ENCODE assay signal across 8 cellular contexts in genomic region chr9:129174724-129175514, GRCh38. TPM values are rescaled to one million over a fixed set of nuclear protein-coding genes. Genes with fewer than 3 reads are reported as not detected.
DNase-seq lines count a peak whose midpoint lies in the region; ATAC-seq and TF ChIP-seq lines count a peak whose summit lies in the region.

No MANE protein-coding gene starts in this region.

- in situ Hi-C loops in mammary epithelial cell (cut with MboI; ENCODE audit: low sequenced_read_pairs in 2 of 2), result loop anchor here in 1 of 2 donors (5.0 to 10.0 kb wide), 2 partner anchors 157 to 440 kb away; no protein-coding TSS in a partner anchor

- no peaks in the 10 kb centered on the region for H3K9me2 ChIP-seq in SK-N-SH

- H3K36me3 ChIP-seq in SK-N-SH (replicated peaks in 1 of 2; ENCODE audit: control insufficient read depth in 1 of 2, insufficient read depth in 2 of 2, low read length in 1 of 2) (peaks cover 0 to 10% of the 10 kb centered on the region in 2 experiments), mammary epithelial cell (ENCODE audit: insufficient read depth, low read length) (no peaks in the 10 kb centered on the region)

- TF ChIP-seq EP300 in SK-N-SH (IDR thresholded peaks at IDR 0.05; ENCODE audit: borderline replicate concordance in 1 of 2, low read depth in 1 of 2, low read length in 1 of 2), result no peak; a peak in 1 of 4 replicates

- POLR2A ChIA-PET in SK-N-SH (lab: Yijun Ruan, JAX), result interaction anchor here (0.6 to 2.4 kb wide), 14 partner anchors 10 to 434 kb away, joined by 3 to 21 read pairs (median 6); no protein-coding TSS in a partner anchor

- H3K9me3 ChIP-seq in SK-N-SH, result no peaks in the 10 kb centered on the region
- no peaks in the 10 kb centered on the region for H3K9me3 ChIP-seq in mammary epithelial cell (replicated peaks; ENCODE audit: insufficient read depth, low read length)

- H3K9ac ChIP-seq in SK-N-SH (peak overlapping the region; percentile 99), mammary epithelial cell (ENCODE audit: insufficient read depth, low read length) (peak overlapping the region; percentile 49)

- H3K79me2 ChIP-seq in SK-N-SH (ENCODE audit: insufficient read depth), result peaks cover 37% of the 10 kb centered on the region
- H3K79me2 ChIP-seq in mammary epithelial cell (ENCODE audit: insufficient read depth, low read length), result peaks cover 21% of the 10 kb centered on the region

- ATAC-seq in GM21367 (IDR thresholded peaks at IDR 0.05; ENCODE audit: unreplicated experiment), result no peak
- no peak for ATAC-seq in GM21825 (IDR thresholded peaks at IDR 0.05; ENCODE audit: unreplicated experiment)

- H3K27me3 ChIP-seq in SK-N-SH (ENCODE audit: insufficient read depth) (no peaks in the 10 kb centered on the region), mammary epithelial cell (ENCODE audit: insufficient read depth, low read length) (no peaks in the 10 kb centered on the region)

- peaks cover 32% of the 10 kb centered on the region for H3F3A ChIP-seq in SK-N-SH (replicated peaks; ENCODE audit: insufficient read depth)

- TF ChIP-seq CTCF in SK-N-SH (IDR thresholded peaks at IDR 0.05), result peak; percentile 31
- TF ChIP-seq CTCF in mammary epithelial cell (conservative IDR thresholded peaks at IDR 0.05 in 1 of 2, IDR thresholded peaks at IDR 0.05 in 1 of 2; ENCODE audit: extremely low read depth in 1 of 2, insufficient read depth in 1 of 2, low read depth in 1 of 2, low read length in 2 of 2), result peak in 1 of 2 donors; percentile 23
- no peak for TF ChIP-seq CTCF in retinal pigment epithelial cell (conservative IDR thresholded peaks at IDR 0.05; ENCODE audit: low read depth, low read length)

- intact Hi-C loops in mammary epithelial cell (cut with micrococcal nuclease), result loop anchor here (1.0 to 5.0 kb wide), 6 partner anchors 36 to 435 kb away; no protein-coding TSS in a partner anchor

- H3K4me2 ChIP-seq in SK-N-SH, result peak overlapping the region; percentile 91
- H3K4me2 ChIP-seq in mammary epithelial cell (ENCODE audit: insufficient read depth, low read depth, low read length), result peak overlapping the region; percentile 94

- H2AFZ ChIP-seq in SK-N-SH (ENCODE audit: low read depth) (no peak overlapping the region), mammary epithelial cell (ENCODE audit: low read depth, low read length) (peak overlapping the region; percentile 81)

- H3K4me3 ChIP-seq in SK-N-SH (ENCODE audit: low read depth in 2 of 2, low read length in 1 of 2) (peak overlapping the region; percentile 90 to 98), mammary epithelial cell (replicated peaks in 1 of 3; ENCODE audit: insufficient read depth in 1 of 3, low read depth in 2 of 3, low read length in 3 of 3) (peak overlapping the region; percentile 89 to 97 (median 97)), retinal pigment epithelial cell (ENCODE audit: low read length) (peak overlapping the region; percentile 90)

- CTCF ChIA-PET in SK-N-SH (lab: Yijun Ruan, JAX), result interaction anchor here (0.7 to 9.3 kb wide), 49 partner anchors 10 to 467 kb away, joined by 3 to 193 read pairs (median 6); partner anchors contain the start of genes ASB6, C9orf50 and NTMT1
- CTCF ChIA-PET in mammary epithelial cell (lab: Charles Lee; ENCODE audit: low non-redundant PET), result interaction anchor here (0.6 to 1.3 kb wide), 6 partner anchors 12 to 438 kb away, joined by 3 to 24 read pairs (median 6); no protein-coding TSS in a partner anchor

- peak; percentile 31 for TF ChIP-seq RAD21 in SK-N-SH (IDR thresholded peaks at IDR 0.05; ENCODE audit: low read length)

- H4K20me1 ChIP-seq in SK-N-SH (ENCODE audit: insufficient read depth), result peaks cover 19% of the 10 kb centered on the region
- H4K20me1 ChIP-seq in mammary epithelial cell (ENCODE audit: insufficient read depth, low read length), result peaks cover 3% of the 10 kb centered on the region

- BruUV-seq in mammary epithelial cell (replicated peaks; lab: Mats Ljungman, UMichigan), result no TSS peak

- H3K27ac ChIP-seq in SK-N-SH (ENCODE audit: low read depth in 2 of 2, low read length in 1 of 2) (peak overlapping the region; percentile 96 to 97), mammary epithelial cell (ENCODE audit: insufficient read depth, low read depth, low read length) (peak overlapping the region; percentile 63)

- dilution Hi-C loops in mammary epithelial cell (cut with HindIII; ENCODE audit: low sequenced_read_pairs), result loop anchor here (5.0 kb wide), 2 partner anchors 43 to 52 kb away; no protein-coding TSS in a partner anchor

- H3K4me1 ChIP-seq in SK-N-SH (ENCODE audit: control insufficient read depth in 1 of 2, insufficient read depth in 2 of 2, low read depth in 1 of 2, low read length in 1 of 2), result peaks cover 14 to 19% of the 10 kb centered on the region in 2 experiments; a peak in 3 of 4 replicates
- H3K4me1 ChIP-seq in mammary epithelial cell (ENCODE audit: insufficient read depth, low read length), result peaks cover 35% of the 10 kb centered on the region

- DNase-seq in COR-L47 (lab: John Stamatoyannopoulos, UW) (peak; percentile 30), HT-29 (ENCODE audit: low spot score) (peak; percentile 66), SK-N-SH (peak; percentile 88), mammary epithelial cell (peak; percentile 67), iPS-NIHi11 (ENCODE audit: low spot score) (peak; percentile 69), retinal pigment epithelial cell (ENCODE audit: low read depth) (no peak)

- 1% methylated on average over 41 of the region's 53 CpGs for WGBS in SK-N-SH (ENCODE audit: low lambda C conversion rate)
- WGBS in mammary epithelial cell (ENCODE audit: low coverage, missing lambda C conversion rate), result 2% methylated on average over 13 of the region's 53 CpGs

TF ChIP-seq in SK-N-SH, 30 proteins besides CTCF, POLR2A, EP300 and RAD21 (continues in another document):
- TF ChIP-seq USF1 (IDR thresholded peaks at IDR 0.05; ENCODE audit: borderline replicate concordance, low read depth), result no peak
- no peak for TF ChIP-seq RFX5 (IDR thresholded peaks at IDR 0.05; ENCODE audit: low read length)
- no peak; the same call in 1 of the 2 replicates for TF ChIP-seq MXI1 (IDR thresholded peaks at IDR 0.05; ENCODE audit: low read depth, low read length)
- TF ChIP-seq MAX (IDR thresholded peaks at IDR 0.05; ENCODE audit: low read depth), result peak; percentile 54; the same call in 1 of the 2 replicates
- TF ChIP-seq FOXM1 (IDR thresholded peaks at IDR 0.05; ENCODE audit: low read depth), result 0 out of 2 replicates have a peak, but pooled peaks have one; percentile 40
- TF ChIP-seq USF2 (IDR thresholded peaks at IDR 0.05; ENCODE audit: borderline replicate concordance, low read depth, low read length), result no peak
- peak; percentile 55; the same call in 1 of the 2 replicates for TF ChIP-seq JUND (IDR thresholded peaks at IDR 0.05)
- no peak; the same call in 1 of the 2 replicates for TF ChIP-seq SMC3 (IDR thresholded peaks at IDR 0.05; ENCODE audit: low read depth, low read length)
- no peak for TF ChIP-seq EZH2phosphoT487 (IDR thresholded peaks at IDR 0.05; ENCODE audit: borderline replicate concordance, low read depth)
- peak; percentile 15; the same call in 1 of the 2 replicates for TF ChIP-seq SIN3A (IDR thresholded peaks at IDR 0.05; ENCODE audit: borderline replicate concordance, low read depth, low read length)
- TF ChIP-seq NRF1 (IDR thresholded peaks at IDR 0.05; ENCODE audit: low read depth, low read length), result no peak
- TF ChIP-seq FOSL2 (IDR thresholded peaks at IDR 0.05; ENCODE audit: borderline replicate concordance, low read depth), result 0 out of 2 replicates have a peak, but pooled peaks have one; percentile 35
- no peak for TF ChIP-seq GABPA (IDR thresholded peaks at IDR 0.05; ENCODE audit: low read depth)
- peak; percentile 10; the same call in 1 of the 2 replicates for TF ChIP-seq RCOR1 (IDR thresholded peaks at IDR 0.05; ENCODE audit: low read length)
- no peak; the same call in 1 of the 2 replicates for TF ChIP-seq TCF12 (IDR thresholded peaks at IDR 0.05)
- no peak for TF ChIP-seq IRF3 (IDR thresholded peaks at IDR 0.05; ENCODE audit: low read depth, low read length)
- no peak for TF ChIP-seq FOXJ3 (CRISPR knock-in tag; IDR thresholded peaks at IDR 0.05)
- TF ChIP-seq MEF2A (IDR thresholded peaks at IDR 0.05; ENCODE audit: borderline replicate concordance, low read depth), result no peak

RNA-seq across cellular contexts. Expression of gene IER5L, which starts 3.1 kb away (rescaled TPM):
- 68.5 and 77.2 TPM in 2 replicates for total RNA-seq in HT-29 (2014; rRNA removed; shearing (Covaris generic))
- polyA plus RNA-seq in SK-N-SH (2012; rRNA removed), result 8.9 and 16.2 TPM in 2 replicates
- 6.6 and 9.6 TPM in 2 replicates for polyA plus RNA-seq in SK-N-SH (2012; cell fraction: cytosol; rRNA removed)
- polyA plus RNA-seq in SK-N-SH (2012; cell fraction: nucleus; rRNA removed), result 22.0 and 25.7 TPM in 2 replicates
- 10 to 100 TPM; 13.5 to 34.2 TPM for total RNA-seq in mammary epithelial cell
- polyA plus RNA-seq in mammary epithelial cell, result 7.0 TPM
- polyA minus RNA-seq in mammary epithelial cell, result 1.4 TPM
